Comparison of ENCODE assay signal across 1 cellular context in the genomic region with DNA sequence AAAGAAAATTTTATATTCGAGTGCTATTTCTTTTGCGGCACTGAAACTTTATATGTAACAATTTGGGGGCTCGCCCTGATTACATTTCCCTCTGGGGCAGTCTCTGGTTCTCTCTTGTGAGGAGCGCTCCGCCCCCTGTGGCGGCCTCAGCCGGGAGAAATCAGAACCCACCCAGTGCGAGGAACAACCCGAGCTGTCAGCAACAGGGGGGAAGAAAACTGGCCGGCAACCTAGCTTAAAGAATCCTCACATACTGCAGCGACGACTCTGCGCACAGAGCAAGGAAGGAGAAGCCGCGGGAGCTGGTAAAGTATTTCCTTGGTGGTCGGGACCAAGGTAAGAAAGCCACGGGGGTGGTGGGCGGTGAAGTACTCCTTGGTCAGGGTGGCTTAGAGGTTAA.
TF ChIP-seq lines count a peak whose summit lies in the region.

No MANE protein-coding gene starts in this region.

TF ChIP-seq in H1, 55 proteins besides CTCF, POLR2A, EP300 and RAD21:
- no peak for TF ChIP-seq RFX5 (IDR thresholded peaks at IDR 0.05; ENCODE audit: borderline replicate concordance, low read depth, low read length)
- TF ChIP-seq KDM1A (IDR thresholded peaks at IDR 0.05; ENCODE audit: borderline replicate concordance, low read length) = 0 out of 2 replicates have a peak, but pooled peaks have one; percentile 11
